Comparison of ENCODE assay signal across 19 cellular contexts in the genomic region with DNA sequence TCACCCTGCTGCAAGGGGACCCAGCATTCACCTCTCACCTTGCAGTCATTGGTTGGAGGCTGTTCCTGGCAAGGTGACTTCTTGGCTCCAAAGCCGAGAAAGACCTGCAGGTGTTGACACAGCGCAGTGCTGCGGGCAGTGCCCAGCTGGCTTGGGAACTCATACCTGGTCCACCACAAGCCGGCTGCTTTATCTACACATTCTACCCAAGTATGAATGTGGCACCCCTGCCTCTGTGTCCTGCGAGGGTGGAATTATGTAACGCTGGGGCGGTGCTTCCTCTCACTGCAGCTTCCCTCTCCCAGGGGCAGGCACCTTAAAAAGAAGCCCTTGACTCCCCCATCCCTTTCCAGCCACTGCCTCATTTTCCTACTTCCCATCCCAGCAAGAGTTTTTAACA. TPM values are rescaled to one million over a fixed set of nuclear protein-coding genes. Genes with fewer than 3 reads are reported as not detected.
A peak's percentile ranks its signal among the peaks of the same experiment; 100 is the strongest.
DNase-seq lines count a peak whose midpoint lies in the region; ATAC-seq, FAIRE-seq and TF ChIP-seq lines count a peak whose summit lies in the region.
"Had no signal": no experiment of that assay in that cellular context is flagged by ENCODE, and none has a peak within 500 bp of the region (broad histone marks: within the 10 kb centered on the region; RNA-seq: fewer than 3 reads in every experiment).

No MANE protein-coding gene starts in this region.

- H3K36me3 Mint-ChIP-seq in T-helper 1 cell treated with Interleukin-12 subunit alpha and Interleukin-12 subunit beta and Interleukin-4 antibody, amounts not matched to agents 30 μg/mL and 1 μg/mL, for 36 hours (ENCODE audit: low read depth), result peaks cover 3% of the 10 kb centered on the region
- H3K36me3 Mint-ChIP-seq in glutamatergic neuron (ENCODE audit: unreplicated experiment), result no peaks in the 10 kb centered on the region

- peak overlapping the region in 3 of 4 donors; percentile 22 to 74 (median 51) for H3K27ac ChIP-seq in pancreas
- H3K27ac ChIP-seq: epithelial cell of prostate, gastrocnemius medialis had no signal

- H3K4me1 ChIP-seq in pancreas, result peaks cover 4 to 25% (median 11%) of the 10 kb centered on the region in 3 donors

- no peak overlapping the region for H3K4me3 ChIP-seq in pancreas
- H3K4me3 ChIP-seq: gastrocnemius medialis, GM23338 had no signal

- no peaks in the 10 kb centered on the region for H3K27me3 Mint-ChIP-seq in T-helper 1 cell treated with Interleukin-12 subunit alpha and Interleukin-12 subunit beta and Interleukin-4 antibody, amounts not matched to agents 30 μg/mL and 1 μg/mL, for 36 hours (ENCODE audit: low read depth)
- peaks cover 1% of the 10 kb centered on the region for H3K27me3 Mint-ChIP-seq in glutamatergic neuron (ENCODE audit: unreplicated experiment)
- H3K27me3 Mint-ChIP-seq: dendritic cell treated with granulocyte-macrophage colony-stimulating factor and Interleukin-4, amounts not matched to agents 40 ng/mL and 50 ng/mL, for 4 days had no signal

- H3K27ac Mint-ChIP-seq in T-helper 1 cell treated with Interleukin-12 subunit alpha and Interleukin-12 subunit beta and Interleukin-4 antibody, amounts not matched to agents 30 μg/mL and 1 μg/mL, for 36 hours, result no peak overlapping the region
- no peak overlapping the region for H3K27ac Mint-ChIP-seq in glutamatergic neuron (ENCODE audit: unreplicated experiment)
- H3K27ac Mint-ChIP-seq: dendritic cell treated with granulocyte-macrophage colony-stimulating factor and Interleukin-4, amounts not matched to agents 40 ng/mL and 50 ng/mL, for 4 days; GM23338; T-helper 2 cell treated with Interferon-gamma antibody and Interleukin-4, amounts not matched to agents 5 μg/mL and 100 μg/mL, for 36 hours had no signal

- H3K9me3 Mint-ChIP-seq in T-helper 1 cell treated with Interleukin-12 subunit alpha and Interleukin-12 subunit beta and Interleukin-4 antibody, amounts not matched to agents 30 μg/mL and 1 μg/mL, for 36 hours, result no peaks in the 10 kb centered on the region
- H3K9me3 Mint-ChIP-seq in glutamatergic neuron (ENCODE audit: unreplicated experiment), result peaks cover 5% of the 10 kb centered on the region
- H3K9me3 Mint-ChIP-seq: dendritic cell treated with granulocyte-macrophage colony-stimulating factor and Interleukin-4, amounts not matched to agents 40 ng/mL and 50 ng/mL, for 4 days; T-helper 2 cell treated with Interferon-gamma antibody and Interleukin-4, amounts not matched to agents 5 μg/mL and 100 μg/mL, for 36 hours had no signal

- no peaks in the 10 kb centered on the region for H3K36me3 ChIP-seq in pancreas

- peak overlapping the region; percentile 16 for H3K4me3 Mint-ChIP-seq in T-helper 1 cell treated with Interleukin-12 subunit alpha and Interleukin-12 subunit beta and Interleukin-4 antibody, amounts not matched to agents 30 μg/mL and 1 μg/mL, for 36 hours
- H3K4me3 Mint-ChIP-seq in glutamatergic neuron (ENCODE audit: unreplicated experiment), result peak overlapping the region; percentile 14
- H3K4me3 Mint-ChIP-seq: dendritic cell treated with granulocyte-macrophage colony-stimulating factor and Interleukin-4, amounts not matched to agents 40 ng/mL and 50 ng/mL, for 4 days; T-helper 2 cell treated with Interferon-gamma antibody and Interleukin-4, amounts not matched to agents 5 μg/mL and 100 μg/mL, for 36 hours had no signal

- FAIRE-seq in pancreas (lab: Jason Lieb, UNC) (no peak), D721Med (lab: Jason Lieb, UNC) (no peak)
- FAIRE-seq: G401.6 had no signal

- DNase-seq in T-helper 1 cell (no peak), MV-4-11 (lab: John Stamatoyannopoulos, UW) (peak; percentile 10), glutamatergic neuron (no peak), pancreas (peak; percentile 70 to 91 (median 88)), D721Med (ENCODE audit: insufficient read length, low spot score) (no peak), NCI-H446 (lab: John Stamatoyannopoulos, UW) (no peak)
- DNase-seq: activated CD4-positive, CD25-positive, alpha-beta regulatory T cell treated with anti-CD3 and anti-CD28 coated beads, Interleukin-2, amount 50 U/mL, for 72 hours; activated naive CD4-positive, alpha-beta T cell; gastrocnemius medialis; Karpas-422; NCI-H1694; NCI-H774 had no signal

- ATAC-seq in pancreas, result peak; percentile 62 to 86 (median 75)
- no peak for ATAC-seq in HG03442 (IDR thresholded peaks at IDR 0.05; ENCODE audit: unreplicated experiment)
- ATAC-seq: gastrocnemius medialis, GM23338 had no signal

- H3K27me3 ChIP-seq in pancreas, result no peaks in the 10 kb centered on the region
- H3K27me3 ChIP-seq: gastrocnemius medialis had no signal

- WGBS in pancreas, 2 donors, result 23 to 32% methylated on average over 7 of the region's 7 CpGs

- intact Hi-C loops in pancreas (cut with DNase I), result no loop called here

- peaks cover 13% of the 10 kb centered on the region for H3K4me1 Mint-ChIP-seq in T-helper 1 cell treated with Interleukin-12 subunit alpha and Interleukin-12 subunit beta and Interleukin-4 antibody, amounts not matched to agents 30 μg/mL and 1 μg/mL, for 36 hours (ENCODE audit: low read depth)
- H3K4me1 Mint-ChIP-seq in glutamatergic neuron (ENCODE audit: low read depth, unreplicated experiment), result peaks cover 3% of the 10 kb centered on the region

- H3K9me3 ChIP-seq in pancreas, result no peaks in the 10 kb centered on the region
- H3K9me3 ChIP-seq: gastrocnemius medialis had no signal

- no peak for TF ChIP-seq CTCF in glutamatergic neuron (IDR thresholded peaks at IDR 0.05; ENCODE audit: partially characterized antibody, unreplicated experiment)
- no peak for TF ChIP-seq CTCF in pancreas (IDR thresholded peaks at IDR 0.05)
- no peak for TF ChIP-seq CTCF in D721Med (IDR thresholded peaks at IDR 0.05; ENCODE audit: insufficient read depth, missing control alignments)

RNA-seq across cellular contexts. Expression of gene ZMYND19, which starts 2.5 kb away (rescaled TPM):
- 33.9 TPM for total RNA-seq in glutamatergic neuron (ENCODE audit: unreplicated experiment)
- 10 to 100 TPM in 1 of 6 donors, 1 to 10 TPM in 5; 6.1 to 11.1 (median 9.1) TPM for total RNA-seq in pancreas
- 10 to 100 TPM; 18.0 to 18.6 TPM for polyA plus RNA-seq in pancreas

RNA-seq across cellular contexts. Expression of gene ARRDC1, which starts 12.7 kb away (rescaled TPM):
- total RNA-seq in glutamatergic neuron (ENCODE audit: unreplicated experiment), result 22.5 TPM
- 10 to 100 TPM; 20.9 to 39.3 (median 24.3) TPM for total RNA-seq in pancreas
- polyA plus RNA-seq in pancreas, result 100 to 1,000 TPM; 117 to 161 TPM

RNA-seq across cellular contexts. Expression of gene DPH7, which starts 14.0 kb away (rescaled TPM):
- total RNA-seq in glutamatergic neuron (ENCODE audit: unreplicated experiment) (64.6 TPM), pancreas (10 to 100 TPM; 16.7 to 27.4 (median 21.5) TPM)
- polyA plus RNA-seq in pancreas, result 100 to 1,000 TPM; 107 to 174 TPM

RNA-seq across cellular contexts. Expression of gene EHMT1, which starts 26.0 kb away (rescaled TPM):
- 162 TPM for total RNA-seq in glutamatergic neuron (ENCODE audit: unreplicated experiment)
- 10 to 100 TPM; 29.9 to 51.1 (median 32.6) TPM for total RNA-seq in pancreas
- polyA plus RNA-seq in pancreas, result 10 to 100 TPM; 30.3 to 42.0 TPM

RNA-seq across cellular contexts. Expression of gene MRPL41, which starts 41.1 kb away (rescaled TPM):
- 48.9 TPM for total RNA-seq in glutamatergic neuron (ENCODE audit: unreplicated experiment)
- 10 to 100 TPM; 16.6 to 30.1 (median 19.0) TPM for total RNA-seq in pancreas
- polyA plus RNA-seq in pancreas, result 10 to 100 TPM; 49.6 to 74.1 TPM

Comparison
In these comparisons a context has a peak if more than half of its experiments do, and no peak if none do; other contexts are left out.
1. DNase-seq: peak in MV-4-11 (single experiment) and pancreas (6 of 6); none in T-helper 1 cell (0 of 5), glutamatergic neuron (single experiment), D721Med (single experiment) and NCI-H446 (0 of 2).